In the genomic region with DNA sequence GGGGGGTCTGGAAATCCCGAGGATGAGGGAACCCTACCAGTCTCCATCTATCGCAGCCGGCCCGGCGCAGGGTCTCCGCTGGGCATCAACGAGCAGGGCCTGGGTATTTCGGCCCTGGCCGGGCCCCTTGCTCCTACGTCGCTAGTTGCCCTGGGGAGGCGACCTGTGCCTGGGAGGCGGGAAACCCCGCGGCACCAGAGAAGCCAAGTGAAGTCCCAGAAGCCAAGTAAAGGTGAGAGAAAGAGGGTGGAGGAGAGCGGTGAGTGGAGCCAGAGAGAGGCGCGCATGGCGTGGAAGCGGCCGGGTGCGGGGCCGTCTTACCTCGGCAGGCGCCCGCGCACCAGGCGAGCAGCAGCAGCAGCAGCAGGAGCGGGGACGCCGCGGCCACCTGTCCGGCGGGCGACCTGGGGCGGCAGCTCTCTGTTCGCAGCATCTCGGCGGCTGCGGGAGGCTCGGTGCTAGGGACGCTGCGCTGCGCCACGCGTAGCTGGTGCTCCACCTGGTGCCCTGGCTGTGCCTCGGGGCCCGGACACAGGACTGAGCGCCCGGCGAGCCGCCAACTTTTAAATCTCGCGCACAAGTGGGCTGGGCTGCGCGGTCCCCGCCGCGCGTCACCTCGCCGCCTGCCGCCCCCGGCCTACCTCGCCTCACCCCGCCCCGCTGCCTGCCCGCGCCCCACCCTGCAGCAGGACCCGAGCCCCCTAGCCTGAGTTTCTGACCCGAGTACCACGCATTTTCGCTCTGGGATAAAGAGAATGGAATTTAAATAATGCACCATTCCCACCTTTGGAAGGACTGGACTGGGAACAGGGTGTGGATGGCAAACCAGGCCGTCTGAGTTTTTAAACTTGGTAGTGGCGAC, we compare ENCODE assay signal across 1 cellular context.
TF ChIP-seq lines count a peak whose summit lies in the region.

A gene with protein sequence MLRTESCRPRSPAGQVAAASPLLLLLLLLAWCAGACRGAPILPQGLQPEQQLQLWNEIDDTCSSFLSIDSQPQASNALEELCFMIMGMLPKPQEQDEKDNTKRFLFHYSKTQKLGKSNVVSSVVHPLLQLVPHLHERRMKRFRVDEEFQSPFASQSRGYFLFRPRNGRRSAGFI (minus strand): TSS at position 539 of the 862 bp plus-strand sequence. CDS start 106 bp downstream, at position 433.

TF ChIP-seq in GM23338, 12 proteins besides CTCF, POLR2A, EP300 and RAD21 (continued from another document):
- TF ChIP-seq, protein P1, sequence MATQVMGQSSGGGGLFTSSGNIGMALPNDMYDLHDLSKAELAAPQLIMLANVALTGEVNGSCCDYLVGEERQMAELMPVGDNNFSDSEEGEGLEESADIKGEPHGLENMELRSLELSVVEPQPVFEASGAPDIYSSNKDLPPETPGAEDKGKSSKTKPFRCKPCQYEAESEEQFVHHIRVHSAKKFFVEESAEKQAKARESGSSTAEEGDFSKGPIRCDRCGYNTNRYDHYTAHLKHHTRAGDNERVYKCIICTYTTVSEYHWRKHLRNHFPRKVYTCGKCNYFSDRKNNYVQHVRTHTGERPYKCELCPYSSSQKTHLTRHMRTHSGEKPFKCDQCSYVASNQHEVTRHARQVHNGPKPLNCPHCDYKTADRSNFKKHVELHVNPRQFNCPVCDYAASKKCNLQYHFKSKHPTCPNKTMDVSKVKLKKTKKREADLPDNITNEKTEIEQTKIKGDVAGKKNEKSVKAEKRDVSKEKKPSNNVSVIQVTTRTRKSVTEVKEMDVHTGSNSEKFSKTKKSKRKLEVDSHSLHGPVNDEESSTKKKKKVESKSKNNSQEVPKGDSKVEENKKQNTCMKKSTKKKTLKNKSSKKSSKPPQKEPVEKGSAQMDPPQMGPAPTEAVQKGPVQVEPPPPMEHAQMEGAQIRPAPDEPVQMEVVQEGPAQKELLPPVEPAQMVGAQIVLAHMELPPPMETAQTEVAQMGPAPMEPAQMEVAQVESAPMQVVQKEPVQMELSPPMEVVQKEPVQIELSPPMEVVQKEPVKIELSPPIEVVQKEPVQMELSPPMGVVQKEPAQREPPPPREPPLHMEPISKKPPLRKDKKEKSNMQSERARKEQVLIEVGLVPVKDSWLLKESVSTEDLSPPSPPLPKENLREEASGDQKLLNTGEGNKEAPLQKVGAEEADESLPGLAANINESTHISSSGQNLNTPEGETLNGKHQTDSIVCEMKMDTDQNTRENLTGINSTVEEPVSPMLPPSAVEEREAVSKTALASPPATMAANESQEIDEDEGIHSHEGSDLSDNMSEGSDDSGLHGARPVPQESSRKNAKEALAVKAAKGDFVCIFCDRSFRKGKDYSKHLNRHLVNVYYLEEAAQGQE (IDR thresholded peaks at IDR 0.05; ENCODE audit: unreplicated experiment) = no peak
- no peak for TF ChIP-seq EZH2phosphoT487 (IDR thresholded peaks at IDR 0.05; ENCODE audit: unreplicated experiment)
- TF ChIP-seq, protein P2, sequence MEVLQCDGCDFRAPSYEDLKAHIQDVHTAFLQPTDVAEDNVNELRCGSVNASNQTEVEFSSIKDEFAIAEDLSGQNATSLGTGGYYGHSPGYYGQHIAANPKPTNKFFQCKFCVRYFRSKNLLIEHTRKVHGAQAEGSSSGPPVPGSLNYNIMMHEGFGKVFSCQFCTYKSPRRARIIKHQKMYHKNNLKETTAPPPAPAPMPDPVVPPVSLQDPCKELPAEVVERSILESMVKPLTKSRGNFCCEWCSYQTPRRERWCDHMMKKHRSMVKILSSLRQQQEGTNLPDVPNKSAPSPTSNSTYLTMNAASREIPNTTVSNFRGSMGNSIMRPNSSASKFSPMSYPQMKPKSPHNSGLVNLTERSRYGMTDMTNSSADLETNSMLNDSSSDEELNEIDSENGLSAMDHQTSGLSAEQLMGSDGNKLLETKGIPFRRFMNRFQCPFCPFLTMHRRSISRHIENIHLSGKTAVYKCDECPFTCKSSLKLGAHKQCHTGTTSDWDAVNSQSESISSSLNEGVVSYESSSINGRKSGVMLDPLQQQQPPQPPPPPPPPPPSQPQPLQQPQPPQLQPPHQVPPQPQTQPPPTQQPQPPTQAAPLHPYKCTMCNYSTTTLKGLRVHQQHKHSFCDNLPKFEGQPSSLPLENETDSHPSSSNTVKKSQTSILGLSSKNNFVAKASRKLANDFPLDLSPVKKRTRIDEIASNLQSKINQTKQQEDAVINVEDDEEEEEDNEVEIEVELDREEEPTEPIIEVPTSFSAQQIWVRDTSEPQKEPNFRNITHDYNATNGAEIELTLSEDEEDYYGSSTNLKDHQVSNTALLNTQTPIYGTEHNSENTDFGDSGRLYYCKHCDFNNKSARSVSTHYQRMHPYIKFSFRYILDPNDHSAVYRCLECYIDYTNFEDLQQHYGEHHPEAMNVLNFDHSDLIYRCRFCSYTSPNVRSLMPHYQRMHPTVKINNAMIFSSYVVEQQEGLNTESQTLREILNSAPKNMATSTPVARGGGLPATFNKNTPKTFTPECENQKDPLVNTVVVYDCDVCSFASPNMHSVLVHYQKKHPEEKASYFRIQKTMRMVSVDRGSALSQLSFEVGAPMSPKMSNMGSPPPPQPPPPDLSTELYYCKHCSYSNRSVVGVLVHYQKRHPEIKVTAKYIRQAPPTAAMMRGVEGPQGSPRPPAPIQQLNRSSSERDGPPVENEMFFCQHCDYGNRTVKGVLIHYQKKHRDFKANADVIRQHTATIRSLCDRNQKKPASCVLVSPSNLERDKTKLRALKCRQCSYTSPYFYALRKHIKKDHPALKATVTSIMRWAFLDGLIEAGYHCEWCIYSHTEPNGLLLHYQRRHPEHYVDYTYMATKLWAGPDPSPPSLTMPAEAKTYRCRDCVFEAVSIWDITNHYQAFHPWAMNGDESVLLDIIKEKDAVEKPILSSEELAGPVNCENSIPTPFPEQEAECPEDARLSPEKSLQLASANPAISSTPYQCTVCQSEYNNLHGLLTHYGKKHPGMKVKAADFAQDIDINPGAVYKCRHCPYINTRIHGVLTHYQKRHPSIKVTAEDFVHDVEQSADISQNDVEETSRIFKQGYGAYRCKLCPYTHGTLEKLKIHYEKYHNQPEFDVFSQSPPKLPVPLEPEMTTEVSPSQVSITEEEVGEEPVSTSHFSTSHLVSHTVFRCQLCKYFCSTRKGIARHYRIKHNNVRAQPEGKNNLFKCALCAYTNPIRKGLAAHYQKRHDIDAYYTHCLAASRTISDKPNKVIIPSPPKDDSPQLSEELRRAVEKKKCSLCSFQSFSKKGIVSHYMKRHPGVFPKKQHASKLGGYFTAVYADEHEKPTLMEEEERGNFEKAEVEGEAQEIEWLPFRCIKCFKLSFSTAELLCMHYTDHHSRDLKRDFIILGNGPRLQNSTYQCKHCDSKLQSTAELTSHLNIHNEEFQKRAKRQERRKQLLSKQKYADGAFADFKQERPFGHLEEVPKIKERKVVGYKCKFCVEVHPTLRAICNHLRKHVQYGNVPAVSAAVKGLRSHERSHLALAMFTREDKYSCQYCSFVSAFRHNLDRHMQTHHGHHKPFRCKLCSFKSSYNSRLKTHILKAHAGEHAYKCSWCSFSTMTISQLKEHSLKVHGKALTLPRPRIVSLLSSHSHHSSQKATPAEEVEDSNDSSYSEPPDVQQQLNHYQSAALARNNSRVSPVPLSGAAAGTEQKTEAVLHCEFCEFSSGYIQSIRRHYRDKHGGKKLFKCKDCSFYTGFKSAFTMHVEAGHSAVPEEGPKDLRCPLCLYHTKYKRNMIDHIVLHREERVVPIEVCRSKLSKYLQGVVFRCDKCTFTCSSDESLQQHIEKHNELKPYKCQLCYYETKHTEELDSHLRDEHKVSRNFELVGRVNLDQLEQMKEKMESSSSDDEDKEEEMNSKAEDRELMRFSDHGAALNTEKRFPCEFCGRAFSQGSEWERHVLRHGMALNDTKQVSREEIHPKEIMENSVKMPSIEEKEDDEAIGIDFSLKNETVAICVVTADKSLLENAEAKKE (CRISPR knock-in tag; IDR thresholded peaks at IDR 0.05) = no peak
